21 cellular contexts compared by ENCODE assay signal in genomic region chr6:160692369-160692959, GRCh38. TPM values are rescaled to one million over a fixed set of nuclear protein-coding genes. Genes with fewer than 3 reads are reported as not detected.
DNase-seq lines count a peak whose midpoint lies in the region; ATAC-seq and TF ChIP-seq lines count a peak whose summit lies in the region.
"Had no signal": no experiment of that assay in that cellular context is flagged by ENCODE, and none has a peak within 500 bp of the region (broad histone marks: within the 10 kb centered on the region; RNA-seq: fewer than 3 reads in every experiment).

No MANE protein-coding gene starts in this region.

- 61 to 67% methylated on average over 5 of the region's 5 CpGs for WGBS in GM23248 (ENCODE audit: low coverage in 1 of 2, low lambda C conversion rate in 2 of 2, missing lambda C conversion rate in 2 of 2), 2 experiments

- BruUV-seq in OCI-LY7 (replicated peaks; lab: Mats Ljungman, UMichigan), result no TSS peak

- H3K27ac ChIP-seq in GM23248 (no peak overlapping the region), OCI-LY7 (ENCODE audit: low read depth, low read length, poor library complexity, severe bottlenecking) (no peak overlapping the region)
- H3K27ac ChIP-seq: RWPE1, testis had no signal

- H3K27me3 ChIP-seq in GM23248 (replicated peaks; ENCODE audit: insufficient read depth), result no peaks in the 10 kb centered on the region
- H3K27me3 ChIP-seq: testis had no signal

- H3K4me2 ChIP-seq in GM23248 (ENCODE audit: unreplicated experiment) (no peak overlapping the region), OCI-LY7 (ENCODE audit: low read length) (no peak overlapping the region)

- in situ Hi-C loops in GM23248 (cut with MboI), result no loop called here

- no peak overlapping the region for H3K9ac ChIP-seq in GM23248

- H3K79me2 ChIP-seq in GM23248 (ENCODE audit: insufficient read depth) (no peaks in the 10 kb centered on the region), OCI-LY7 (ENCODE audit: insufficient read depth, low read depth, low read length) (no peaks in the 10 kb centered on the region)

- H3K9me3 ChIP-seq in GM23248 (ENCODE audit: low read depth), result no peaks in the 10 kb centered on the region
- no peaks in the 10 kb centered on the region for H3K9me3 ChIP-seq in OCI-LY7 (ENCODE audit: low read length)
- H3K9me3 ChIP-seq: testis had no signal

- no peak overlapping the region for H2AFZ ChIP-seq in GM23248
- H2AFZ ChIP-seq in OCI-LY7 (ENCODE audit: low read length), result no peak overlapping the region

- H3K4me3 ChIP-seq in GM23248 (no peak overlapping the region), OCI-LY7 (ENCODE audit: low read depth, low read length, poor library complexity, severe bottlenecking) (no peak overlapping the region), epithelial cell of proximal tubule (ENCODE audit: low read depth, low read length) (no peak overlapping the region)
- H3K4me3 ChIP-seq: testis had no signal

- H3K4me1 ChIP-seq in GM23248 (ENCODE audit: insufficient read depth) (no peaks in the 10 kb centered on the region), OCI-LY7 (ENCODE audit: insufficient read depth, low read length, poor library complexity, severe bottlenecking) (no peaks in the 10 kb centered on the region)
- H3K4me1 ChIP-seq: testis had no signal

- POLR2A ChIA-PET in OCI-LY7 (lab: Charles Lee), result interaction anchor here (0.6 kb wide), 1 partner anchor 635 kb away, joined by 3 read pairs; no protein-coding TSS in a partner anchor

- CTCF ChIA-PET in OCI-LY7 (lab: Charles Lee; ENCODE audit: unreplicated experiment), result no interaction called here

- intact Hi-C loops in OCI-LY7 (cut with micrococcal nuclease; ENCODE audit: unreplicated experiment), result no loop called here

- DNase-seq in AML-193 (lab: John Stamatoyannopoulos, UW) (peak; percentile 3 to 22), GM23248 (peak; percentile 4), OCI-LY7 (ENCODE audit: low spot score) (peak; percentile 20), epithelial cell of proximal tubule (ENCODE audit: low read depth) (no peak), AG20443 (ENCODE audit: low spot score) (no peak), T1000 (lab: John Stamatoyannopoulos, UW) (no peak)
- DNase-seq: activated CD4-positive, CD25-positive, alpha-beta regulatory T cell; NCI-H2081 treated with DMSO at 0.1 percent for 48 hours; NCI-H526 treated with DMSO at 0.1 percent for 48 hours; stimulated activated CD4-positive, alpha-beta T cell treated with anti-CD3 and anti-CD28 coated beads, Interleukin-4, amount 100 ng/mL, for 4 hours; testis had no signal

- H4K20me1 ChIP-seq in GM23248 (ENCODE audit: insufficient read depth) (no peaks in the 10 kb centered on the region), OCI-LY7 (ENCODE audit: insufficient read depth, low read length) (no peaks in the 10 kb centered on the region)

- ATAC-seq in GM19463 (IDR thresholded peaks at IDR 0.05; ENCODE audit: unreplicated experiment) (no peak), HG02884 (IDR thresholded peaks at IDR 0.05; ENCODE audit: unreplicated experiment) (no peak)
- ATAC-seq: activated T-helper 17 cell treated with anti-CD3 and anti-CD28 coated beads, Interleukin-2, amount 50 U/mL, for 72 hours had no signal

- H3K9me2 ChIP-seq in GM23248 (ENCODE audit: insufficient read depth) (no peaks in the 10 kb centered on the region), OCI-LY7 (ENCODE audit: insufficient read depth, low read length) (no peaks in the 10 kb centered on the region)

- TF ChIP-seq CTCF in OCI-LY7 (conservative IDR thresholded peaks at IDR 0.05; ENCODE audit: low read length) (peak; percentile 62), epithelial cell of proximal tubule (conservative IDR thresholded peaks at IDR 0.05; ENCODE audit: low read depth, low read length) (peak; percentile 20)

- H3K36me3 ChIP-seq in GM23248 (ENCODE audit: low read depth) (no peaks in the 10 kb centered on the region), OCI-LY7 (ENCODE audit: insufficient read depth, low read length) (no peaks in the 10 kb centered on the region)

- H3F3A ChIP-seq in GM23248 (ENCODE audit: insufficient read depth), result no peaks in the 10 kb centered on the region

RNA-seq across cellular contexts. Expression of gene PLG, which starts 9.6 kb away (rescaled TPM):
- total RNA-seq in GM23248 (2014; rRNA removed; shearing (Covaris generic)), result not detected in 2 replicates
- 0.29 and 0.34 TPM in 2 replicates for polyA plus RNA-seq in GM23248 (2016; fragmentation: Nextera tagmentation; extraction: Ambion mirVana)
- 3.7 and 5.1 TPM in 2 replicates for total RNA-seq in OCI-LY7 (2014; rRNA removed; shearing (Covaris generic))
- total RNA-seq in OCI-LY7 (2022), result 2.3 and 3.4 TPM in 2 replicates
- not detected in 2 replicates for total RNA-seq in epithelial cell of proximal tubule
- total RNA-seq: activated CD8-positive, alpha-beta memory T cell treated with anti-CD3 and anti-CD28 coated beads for 36 hours; activated T-helper 17 cell treated with anti-CD3 and anti-CD28 coated beads, Interleukin-2, amount 50 U/mL, for 72 hours; fibroblast of villous mesenchyme; lower leg skin had no signal
- polyA plus RNA-seq: adipose tissue had no signal

RNA-seq across cellular contexts. Expression of gene LPA, which starts 28.4 kb away (rescaled TPM):
- not detected in 2 replicates for total RNA-seq in GM23248 (2014; rRNA removed; shearing (Covaris generic))
- not detected in 2 replicates for polyA plus RNA-seq in GM23248 (2016; fragmentation: Nextera tagmentation; extraction: Ambion mirVana)
- total RNA-seq in OCI-LY7 (2014; rRNA removed; shearing (Covaris generic)), result not detected in 2 replicates
- not detected in 2 replicates for total RNA-seq in OCI-LY7 (2022)
- total RNA-seq in epithelial cell of proximal tubule, result not detected in 2 replicates
- total RNA-seq: activated CD8-positive, alpha-beta memory T cell treated with anti-CD3 and anti-CD28 coated beads for 36 hours; activated T-helper 17 cell treated with anti-CD3 and anti-CD28 coated beads, Interleukin-2, amount 50 U/mL, for 72 hours; fibroblast of villous mesenchyme; lower leg skin; skeletal muscle tissue; T-helper 1 cell treated with Interleukin-12 subunit alpha and Interleukin-12 subunit beta and Interleukin-4 antibody, amounts not matched to agents 30 ng/mL and 1 ng/mL, for 36 hours had no signal

Comparison
In these comparisons a context has a peak if more than half of its experiments do, and no peak if none do; other contexts are left out.
1. DNase-seq: peak in AML-193 (2 of 2), GM23248 (single experiment) and OCI-LY7 (single experiment); none in epithelial cell of proximal tubule (single experiment), AG20443 (single experiment) and T1000 (single experiment).